In the genomic region with DNA sequence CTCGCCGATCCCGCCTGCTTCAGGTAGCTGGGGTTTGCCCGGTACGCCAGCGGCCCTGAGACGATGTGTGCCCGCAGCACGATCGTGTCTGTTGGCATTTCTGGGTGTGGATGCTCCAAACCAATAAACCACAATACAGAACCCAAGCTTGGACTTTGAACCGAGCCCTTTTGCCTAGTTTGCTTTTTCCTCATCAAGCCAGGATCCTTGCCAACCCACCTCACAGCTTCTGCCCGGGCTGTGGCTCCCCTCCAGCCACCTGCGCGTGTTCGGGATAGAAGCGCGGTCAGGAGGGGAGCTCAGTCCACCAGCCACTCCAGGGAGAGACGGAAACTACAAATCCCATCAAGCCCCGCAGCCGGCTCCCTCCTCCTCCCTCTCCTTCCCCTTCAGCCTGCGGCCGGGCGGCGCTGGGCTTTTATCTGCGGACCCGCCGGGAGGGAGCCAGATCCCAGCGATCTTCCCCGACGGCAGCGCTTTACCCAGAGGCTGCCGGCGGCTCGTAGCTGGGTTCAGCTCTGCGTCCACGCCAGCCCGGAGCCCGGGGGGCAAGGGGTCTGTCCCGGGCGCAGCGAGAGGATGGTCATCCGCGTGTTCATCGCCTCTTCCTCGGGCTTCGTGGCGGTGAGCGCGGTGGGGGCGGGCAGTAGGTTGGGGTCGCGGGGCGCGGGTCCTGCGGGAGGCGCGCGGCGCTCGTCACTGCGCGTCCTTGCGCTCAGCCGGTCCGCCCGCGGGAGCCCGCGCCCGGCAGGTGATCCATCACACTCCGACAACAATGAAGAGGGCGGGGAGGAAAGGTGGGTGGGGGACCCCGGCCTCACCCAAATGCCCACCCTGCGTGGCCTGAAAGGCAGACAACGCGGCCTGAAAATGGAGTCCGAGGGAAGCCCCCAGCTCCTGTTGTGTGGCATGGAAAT, we compare ENCODE assay signal across 8 cellular contexts. TPM values are rescaled to one million over a fixed set of nuclear protein-coding genes. Genes with fewer than 3 reads are reported as not detected.
DNase-seq lines count a peak whose midpoint lies in the region; ATAC-seq and TF ChIP-seq lines count a peak whose summit lies in the region.

A gene (plus strand): TSS at position 447 of the 917 bp plus-strand sequence. CDS start 133 bp downstream, at position 580.

- CTCF ChIA-PET in activated B cell treated with CpG ODN at 0.5 μM for 24 hours (lab: Charles Lee) = no interaction called here

- H3K9me3 ChIP-seq in endodermal cell (ENCODE audit: control insufficient read depth, low read length) (no peaks in the 10 kb centered on the region), right lobe of liver (no peaks in the 10 kb centered on the region)

- peaks cover 42% of the 10 kb centered on the region for H3K27me3 Mint-ChIP-seq in activated B cell treated with CpG ODN at 0.5 μM for 24 hours
- peaks cover 15% of the 10 kb centered on the region for H3K27me3 Mint-ChIP-seq in endodermal cell (ENCODE audit: insufficient read depth)

- 1% methylated on average over 15 to 76 of the region's 77 CpGs for WGBS in endodermal cell (ENCODE audit: insufficient coverage in 1 of 2, insufficient read length in 1 of 2), 2 experiments
- WGBS in right lobe of liver (ENCODE audit: insufficient coverage, low coverage, low lambda C conversion rate, missing lambda C conversion rate) = 0% methylated on average over 3 of the region's 77 CpGs

- DNase-seq in GM03348 (ENCODE audit: low spot score) (peak; percentile 76), HFF-Myc (ENCODE audit: extremely low read depth, low read depth) (no peak), NCI-H1930 (lab: John Stamatoyannopoulos, UW) (peak; percentile 8 to 46), activated B cell treated with CpG ODN at 0.5 μM for 24 hours (no peak), endodermal cell (peak; percentile 94), right lobe of liver (peak; percentile 92 to 98 (median 96))
- DNase-seq in stimulated activated CD4-positive, alpha-beta T cell treated with anti-CD3 and anti-CD28 coated beads, Interleukin-2, amount 100 ng/mL, for 48 hours = peak; percentile 10 to 24

- peak within 1 kb of the TSS; percentile 67 for H3K9ac ChIP-seq in endodermal cell (ENCODE audit: extremely low read depth, low read length, poor library complexity, severe bottlenecking)

- H3K27ac ChIP-seq in endodermal cell (ENCODE audit: low read depth, low read length) (peak within 1 kb of the TSS; percentile 87), right lobe of liver (peak within 1 kb of the TSS; percentile 83 to 89 (median 88))

- H3K4me3 Mint-ChIP-seq in activated B cell treated with CpG ODN at 0.5 μM for 24 hours (peak within 1 kb of the TSS; percentile 75), endodermal cell (peak within 1 kb of the TSS; percentile 84)

- no peaks in the 10 kb centered on the region for H3K36me3 ChIP-seq in endodermal cell (ENCODE audit: control insufficient read depth, insufficient read depth, low read length)
- no peaks in the 10 kb centered on the region for H3K36me3 ChIP-seq in right lobe of liver

- TF ChIP-seq POLR2A in right lobe of liver (IDR thresholded peaks at IDR 0.05) = peak; percentile 71

- intact Hi-C loops in activated B cell treated with CpG ODN at 0.5 μM for 24 hours (cut with micrococcal nuclease) = no loop called here
- intact Hi-C loops in right lobe of liver (cut with DNase I) = no loop called here

- TF ChIP-seq CTCF in HFF-Myc (IDR thresholded peaks at IDR 0.05; ENCODE audit: low read depth, low read length, missing control alignments) = no peak
- TF ChIP-seq CTCF in activated B cell treated with CpG ODN at 0.5 μM for 24 hours (IDR thresholded peaks at IDR 0.05) = no peak
- TF ChIP-seq CTCF in endodermal cell (conservative IDR thresholded peaks at IDR 0.05) = no peak
- no peak for TF ChIP-seq CTCF in right lobe of liver (IDR thresholded peaks at IDR 0.05)

- no peaks in the 10 kb centered on the region for H3K9me3 Mint-ChIP-seq in activated B cell treated with CpG ODN at 0.5 μM for 24 hours
- H3K9me3 Mint-ChIP-seq in endodermal cell = no peaks in the 10 kb centered on the region

- POLR2A ChIA-PET in activated B cell treated with CpG ODN at 0.5 μM for 24 hours (lab: Charles Lee) = no interaction called here

- no peaks in the 10 kb centered on the region for H3K4me1 ChIP-seq in endodermal cell (ENCODE audit: control insufficient read depth, insufficient read depth, low read length)
- H3K4me1 ChIP-seq in right lobe of liver = peaks cover 0 to 27% (median 11%) of the 10 kb centered on the region in 4 donors

- ATAC-seq in activated B cell treated with CpG ODN at 0.5 μM for 24 hours (ENCODE audit: low read depth) = no peak
- ATAC-seq in right lobe of liver = peak; percentile 93 to 97 (median 94)
- no peak for ATAC-seq in GM19455 (IDR thresholded peaks at IDR 0.05; ENCODE audit: unreplicated experiment)

- H3K4me3 ChIP-seq in HFF-Myc (replicated peaks; ENCODE audit: low read depth, low read length) (peak within 1 kb of the TSS; percentile 46), endodermal cell (ENCODE audit: low read length) (peak within 1 kb of the TSS; percentile 94), right lobe of liver (peak within 1 kb of the TSS; percentile 73 to 85 (median 80))

- H3K27me3 ChIP-seq in endodermal cell (ENCODE audit: control insufficient read depth, insufficient read depth, low read length, poor library complexity, severe bottlenecking) (no peaks in the 10 kb centered on the region), right lobe of liver (no peaks in the 10 kb centered on the region)

- H3K4me1 Mint-ChIP-seq in activated B cell treated with CpG ODN at 0.5 μM for 24 hours = peaks cover 11% of the 10 kb centered on the region
- H3K4me1 Mint-ChIP-seq in endodermal cell = peaks cover 20% of the 10 kb centered on the region

- H3K36me3 Mint-ChIP-seq in activated B cell treated with CpG ODN at 0.5 μM for 24 hours (ENCODE audit: low read depth) = no peaks in the 10 kb centered on the region
- H3K36me3 Mint-ChIP-seq in endodermal cell (ENCODE audit: low read depth) = no peaks in the 10 kb centered on the region

- no peak within 1 kb of the TSS for H3K27ac Mint-ChIP-seq in activated B cell treated with CpG ODN at 0.5 μM for 24 hours
- H3K27ac Mint-ChIP-seq in endodermal cell = peak within 1 kb of the TSS; percentile 77

RNA-seq across cellular contexts. Expression of the gene that starts here (rescaled TPM):
- not detected in 2 replicates for total RNA-seq in activated B cell treated with CpG ODN at 0.5 μM for 24 hours
- total RNA-seq in endodermal cell = 10 to 100 TPM; 24.3 to 40.1 TPM
- 15.8 TPM for polyA plus RNA-seq in endodermal cell (2013, experiment 1 of 2)
- polyA plus RNA-seq in endodermal cell (2013, experiment 2 of 2) = 15.9 TPM
- 10 to 100 TPM; 15.0 to 66.0 (median 39.5) TPM for total RNA-seq in right lobe of liver

Comparison
In these comparisons a context has a peak if more than half of its experiments do, and no peak if none do; other contexts are left out.
1. RNA of the gene that starts here (total RNA-seq): 15.0 to 66.0 TPM in right lobe of liver and 24.3 to 40.1 TPM in endodermal cell; not detected in activated B cell treated with CpG ODN at 0.5 μM for 24 hours; every median in the first group is over 10 times any median in the second.
2. DNase-seq: peak in GM03348 (single experiment), NCI-H1930 (2 of 2), endodermal cell (single experiment), right lobe of liver (3 of 3) and stimulated activated CD4-positive, alpha-beta T cell treated with anti-CD3 and anti-CD28 coated beads, Interleukin-2, amount 100 ng/mL, for 48 hours (2 of 2); none in HFF-Myc (single experiment) and activated B cell treated with CpG ODN at 0.5 μM for 24 hours (single experiment).
3. ATAC-seq: peak in right lobe of liver (4 of 4); none in activated B cell treated with CpG ODN at 0.5 μM for 24 hours (single experiment) and GM19455 (single experiment).
4. Peak in every context shown above with its lines, with median percentiles within 50 percentile points of each other: H3K4me3 ChIP-seq.